16 cellular contexts compared by ENCODE assay signal in genomic region chr7:155455776-155456516, GRCh38. TPM values are rescaled to one million over a fixed set of nuclear protein-coding genes. Genes with fewer than 3 reads are reported as not detected.
DNase-seq lines count a peak whose midpoint lies in the region; ATAC-seq, FAIRE-seq and TF ChIP-seq lines count a peak whose summit lies in the region.
"Had no signal": no experiment of that assay in that cellular context is flagged by ENCODE, and none has a peak within 500 bp of the region (broad histone marks: within the 10 kb centered on the region; RNA-seq: fewer than 3 reads in every experiment).

No MANE protein-coding gene starts in this region.

- peak overlapping the region; percentile 60 for H3K27ac Mint-ChIP-seq in activated naive CD4-positive, alpha-beta T cell treated with anti-CD3 and anti-CD28 coated beads, Interleukin-2, amount 10 ng/mL, durations not matched to agents 7 days and 5 days
- peak overlapping the region; percentile 42 for H3K27ac Mint-ChIP-seq in activated B cell treated with CpG ODN at 0.5 μM for 24 hours
- H3K27ac Mint-ChIP-seq in stimulated activated naive B cell treated with anti-CD40 and anti-IgM and Interleukin-4, amounts not matched to agents 10 μg/mL and 1 μg/mL and 100 μg/mL, for 72 hours: peak overlapping the region; percentile 94

- peaks cover 96% of the 10 kb centered on the region for H3K27me3 Mint-ChIP-seq in activated naive CD4-positive, alpha-beta T cell treated with anti-CD3 and anti-CD28 coated beads, Interleukin-2, amount 10 ng/mL, durations not matched to agents 7 days and 5 days
- peaks cover 49% of the 10 kb centered on the region for H3K27me3 Mint-ChIP-seq in activated B cell treated with CpG ODN at 0.5 μM for 24 hours
- peaks cover 76 to 83% of the 10 kb centered on the region in 2 donors for H3K27me3 Mint-ChIP-seq in stimulated activated naive B cell treated with anti-CD40 and anti-IgM and Interleukin-4, amounts not matched to agents 10 μg/mL and 1 μg/mL and 100 μg/mL, for 72 hours

- TF ChIP-seq POLR2A in uterus (IDR thresholded peaks at IDR 0.05): no peak

- H3K4me1 ChIP-seq in kidney (ENCODE audit: control insufficient read depth in 1 of 2, insufficient read depth in 1 of 2, low read depth in 1 of 2, low read length in 2 of 2): peaks cover 0 to 6% of the 10 kb centered on the region in 2 donors
- H3K4me1 ChIP-seq in uterus: peaks cover 0 to 29% of the 10 kb centered on the region in 2 donors

- H3K9ac ChIP-seq in kidney (ENCODE audit: low read length in 2 of 2): no peak overlapping the region

- peaks cover 31 to 82% of the 10 kb centered on the region in 2 donors for H3K27me3 ChIP-seq in uterus

- H3K9me3 ChIP-seq in kidney (ENCODE audit: control insufficient read depth in 1 of 2, low read length in 2 of 2) (no peaks in the 10 kb centered on the region), uterus (no peaks in the 10 kb centered on the region)
- H3K9me3 ChIP-seq: adrenal gland had no signal

- POLR2A ChIA-PET in activated B cell treated with CpG ODN at 0.5 μM for 24 hours (lab: Charles Lee): no interaction called here

- H3K9me3 Mint-ChIP-seq in activated naive CD4-positive, alpha-beta T cell treated with anti-CD3 and anti-CD28 coated beads, Interleukin-2, amount 10 ng/mL, durations not matched to agents 7 days and 5 days: no peaks in the 10 kb centered on the region
- H3K9me3 Mint-ChIP-seq in activated B cell treated with CpG ODN at 0.5 μM for 24 hours: no peaks in the 10 kb centered on the region
- H3K9me3 Mint-ChIP-seq in stimulated activated naive B cell treated with anti-CD40 and anti-IgM and Interleukin-4, amounts not matched to agents 10 μg/mL and 1 μg/mL and 100 μg/mL, for 72 hours: no peaks in the 10 kb centered on the region

- H3K36me3 ChIP-seq in kidney (ENCODE audit: control insufficient read depth in 1 of 2, insufficient read depth in 2 of 2, low read length in 2 of 2) (no peaks in the 10 kb centered on the region), uterus (no peaks in the 10 kb centered on the region)
- H3K36me3 ChIP-seq: adrenal gland had no signal

- no peak overlapping the region for H3K4me3 Mint-ChIP-seq in activated naive CD4-positive, alpha-beta T cell treated with anti-CD3 and anti-CD28 coated beads, Interleukin-2, amount 10 ng/mL, durations not matched to agents 7 days and 5 days
- no peak overlapping the region for H3K4me3 Mint-ChIP-seq in activated B cell treated with CpG ODN at 0.5 μM for 24 hours
- H3K4me3 Mint-ChIP-seq in stimulated activated naive B cell treated with anti-CD40 and anti-IgM and Interleukin-4, amounts not matched to agents 10 μg/mL and 1 μg/mL and 100 μg/mL, for 72 hours: peak overlapping the region; percentile 49 to 66

- FAIRE-seq in kidney (lab: Jason Lieb, UNC): no peak
- FAIRE-seq: frontal cortex had no signal

- CTCF ChIA-PET in activated naive CD4-positive, alpha-beta T cell treated with anti-CD3 and anti-CD28 coated beads, Interleukin-2, amount 10 ng/mL, durations not matched to agents 7 days and 5 days (lab: Charles Lee): interaction anchor here (1.3 kb wide), 1 partner anchor 78 kb away, joined by 3 read pairs; no protein-coding TSS in a partner anchor
- CTCF ChIA-PET in activated B cell treated with CpG ODN at 0.5 μM for 24 hours (lab: Charles Lee): no interaction called here

- TF ChIP-seq CTCF in activated B cell treated with CpG ODN at 0.5 μM for 24 hours (IDR thresholded peaks at IDR 0.05) (no peak), kidney (IDR thresholded peaks at IDR 0.05; ENCODE audit: borderline replicate concordance, extremely low read depth, insufficient read depth) (no peak), uterus (IDR thresholded peaks at IDR 0.05) (no peak)

- DNase-seq in activated naive CD4-positive, alpha-beta T cell treated with anti-CD3 and anti-CD28 coated beads, Interleukin-2, amount 10 ng/mL, durations not matched to agents 7 days and 5 days: no peak
- no peak for DNase-seq in activated naive CD4-positive, alpha-beta T cell treated with anti-CD3 and anti-CD28 coated beads, Interleukin-2, amount 50 U/mL, for 16 hours
- DNase-seq in activated B cell treated with CpG ODN at 0.5 μM for 24 hours (no peak), kidney (peak; percentile 74), SW 1271 (lab: John Stamatoyannopoulos, UW) (no peak), uterus (no peak)
- no peak for DNase-seq in stimulated activated naive B cell treated with anti-CD40 and anti-IgM and Interleukin-4, amounts not matched to agents 10 μg/mL and 1 μg/mL and 100 μg/mL, for 72 hours
- DNase-seq: activated CD4-positive, alpha-beta T cell treated with anti-CD3 and anti-CD28 coated beads for 4 hours; adrenal gland; GF-D8; kidney glomerular epithelial cell; NCI-H446 treated with DMSO at 0.1 percent for 48 hours; stimulated activated CD4-positive, alpha-beta T cell treated with anti-CD3 and anti-CD28 coated beads, Interleukin-15, amount 100 ng/mL, for 24 hours had no signal

- ATAC-seq in activated B cell treated with CpG ODN at 0.5 μM for 24 hours (ENCODE audit: low read depth): no peak
- no peak for ATAC-seq in stimulated activated naive B cell treated with anti-CD40 and anti-IgM and Interleukin-4, amounts not matched to agents 10 μg/mL and 1 μg/mL and 100 μg/mL, for 72 hours (replicated peaks)
- no peak for ATAC-seq in GM19351 (IDR thresholded peaks at IDR 0.05; ENCODE audit: unreplicated experiment)

- H3K27ac ChIP-seq in kidney (ENCODE audit: low read depth in 2 of 2, low read length in 2 of 2) (no peak overlapping the region), uterus (no peak overlapping the region)
- H3K27ac ChIP-seq: adrenal gland had no signal

- intact Hi-C loops in activated B cell treated with CpG ODN at 0.5 μM for 24 hours (cut with micrococcal nuclease) (loop anchor here (2.0 to 5.0 kb wide), 3 partner anchors 55 to 1551 kb away; no protein-coding TSS in a partner anchor), kidney (cut with DNase I) (no loop called here), uterus (cut with DNase I; ENCODE audit: low total_unique reads) (no loop called here)

- peaks cover 10% of the 10 kb centered on the region for H3K4me1 Mint-ChIP-seq in activated naive CD4-positive, alpha-beta T cell treated with anti-CD3 and anti-CD28 coated beads, Interleukin-2, amount 10 ng/mL, durations not matched to agents 7 days and 5 days
- H3K4me1 Mint-ChIP-seq in activated B cell treated with CpG ODN at 0.5 μM for 24 hours: peaks cover 30% of the 10 kb centered on the region
- peaks cover 32 to 55% of the 10 kb centered on the region in 2 donors for H3K4me1 Mint-ChIP-seq in stimulated activated naive B cell treated with anti-CD40 and anti-IgM and Interleukin-4, amounts not matched to agents 10 μg/mL and 1 μg/mL and 100 μg/mL, for 72 hours

- no peaks in the 10 kb centered on the region for H3K36me3 Mint-ChIP-seq in activated naive CD4-positive, alpha-beta T cell treated with anti-CD3 and anti-CD28 coated beads, Interleukin-2, amount 10 ng/mL, durations not matched to agents 7 days and 5 days
- H3K36me3 Mint-ChIP-seq in activated B cell treated with CpG ODN at 0.5 μM for 24 hours (ENCODE audit: low read depth): no peaks in the 10 kb centered on the region
- H3K36me3 Mint-ChIP-seq in stimulated activated naive B cell treated with anti-CD40 and anti-IgM and Interleukin-4, amounts not matched to agents 10 μg/mL and 1 μg/mL and 100 μg/mL, for 72 hours: peaks cover 0 to 7% of the 10 kb centered on the region in 2 donors

- no peak overlapping the region for H3K4me3 ChIP-seq in kidney (ENCODE audit: low read length in 2 of 2)
- no peak overlapping the region for H3K4me3 ChIP-seq in uterus

RNA-seq across cellular contexts. Expression of gene EN2, which starts 2.0 kb away (rescaled TPM):
- total RNA-seq in activated B cell treated with CpG ODN at 0.5 μM for 24 hours: not detected in 2 replicates
- 0.13 TPM for total RNA-seq in kidney
- not detected for polyA plus RNA-seq in kidney (ENCODE audit: insufficient read depth, low read depth, low replicate concordance)
- 1 to 10 TPM in 1 of 4 donors, under 1 TPM in 1, not detected in 2; 0.15 to 2.1 TPM for total RNA-seq in uterus
- total RNA-seq: frontal cortex had no signal
- polyA plus RNA-seq: BJ had no signal

Comparison
In these comparisons a context has a peak if more than half of its experiments do, and no peak if none do; other contexts are left out.
1. H3K27ac Mint-ChIP-seq: peak in every context shown above with its lines; median percentile 94 in stimulated activated naive B cell treated with anti-CD40 and anti-IgM and Interleukin-4, amounts not matched to agents 10 μg/mL and 1 μg/mL and 100 μg/mL, for 72 hours; 60 in activated naive CD4-positive, alpha-beta T cell treated with anti-CD3 and anti-CD28 coated beads, Interleukin-2, amount 10 ng/mL, durations not matched to agents 7 days and 5 days; 42 in activated B cell treated with CpG ODN at 0.5 μM for 24 hours.
2. H3K4me3 Mint-ChIP-seq: peak in stimulated activated naive B cell treated with anti-CD40 and anti-IgM and Interleukin-4, amounts not matched to agents 10 μg/mL and 1 μg/mL and 100 μg/mL, for 72 hours (2 of 2); none in activated naive CD4-positive, alpha-beta T cell treated with anti-CD3 and anti-CD28 coated beads, Interleukin-2, amount 10 ng/mL, durations not matched to agents 7 days and 5 days (single experiment) and activated B cell treated with CpG ODN at 0.5 μM for 24 hours (single experiment).